In the genomic region with DNA sequence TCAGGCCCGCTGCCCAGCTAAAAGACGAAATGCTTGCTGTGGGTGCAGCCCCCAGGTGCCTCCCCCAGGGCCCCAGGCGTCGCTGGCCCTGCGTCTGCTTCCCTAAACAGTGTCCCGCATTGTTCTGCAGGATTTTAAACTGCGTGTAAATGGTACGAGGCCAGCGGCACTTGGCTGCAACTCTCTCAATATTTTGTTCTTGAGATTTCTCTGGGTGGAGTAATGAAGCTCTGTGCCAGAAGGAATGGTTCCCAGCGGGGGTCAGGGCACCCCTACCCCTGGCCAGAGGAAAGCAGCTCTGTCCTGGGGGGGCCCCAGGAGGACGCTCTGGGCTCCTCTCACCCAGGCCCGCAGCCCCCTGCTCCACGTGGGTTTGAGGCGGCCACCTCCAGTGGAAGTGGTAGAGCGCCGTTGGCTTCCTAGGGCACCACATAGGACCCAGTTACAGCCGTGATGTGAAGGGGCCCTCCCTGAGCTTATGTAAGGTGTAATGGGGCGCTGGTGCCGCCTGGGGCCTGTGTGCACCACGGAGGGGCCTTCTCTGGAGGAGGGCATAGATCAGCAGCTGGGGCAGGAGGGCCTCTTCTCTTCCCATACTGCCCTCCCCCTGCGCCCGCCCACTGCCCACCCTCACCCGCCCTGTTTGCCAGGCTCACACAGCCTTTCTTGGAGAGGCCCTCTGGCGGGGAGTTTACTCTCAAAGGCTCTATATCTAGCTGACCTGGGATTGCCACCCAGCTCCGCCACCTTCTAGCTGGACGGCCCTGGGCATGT, we compare ENCODE assay signal across 13 cellular contexts. TPM values are rescaled to one million over a fixed set of nuclear protein-coding genes. Genes with fewer than 3 reads are reported as not detected.
A peak's percentile ranks its signal among the peaks of the same experiment; 100 is the strongest.
DNase-seq lines count a peak whose midpoint lies in the region; ATAC-seq, FAIRE-seq and TF ChIP-seq lines count a peak whose summit lies in the region.
"Had no signal": no experiment of that assay in that cellular context is flagged by ENCODE, and none has a peak within 500 bp of the region (broad histone marks: within the 10 kb centered on the region; RNA-seq: fewer than 3 reads in every experiment).

No MANE protein-coding gene starts in this region.

- H3K4me3 ChIP-seq in A549: no peak overlapping the region

- no peak for FAIRE-seq in A549 (lab: Jason Lieb, UNC)

- H3K9me3 Mint-ChIP-seq in brain (peaks cover 0 to 12% (median 3%) of the 10 kb centered on the region in 5 experiments), progenitor cell of endocrine pancreas (ENCODE audit: low read depth) (peaks cover 4% of the 10 kb centered on the region), immature natural killer cell (no peaks in the 10 kb centered on the region)
- H3K9me3 Mint-ChIP-seq: stimulated activated naive CD8-positive, alpha-beta T cell treated with anti-CD3 and anti-CD28 coated beads, Interleukin-15, Interleukin-2, amounts not matched to agents 100 ng/mL and 50 ng/mL, for 24 hours had no signal

- no peak for TF ChIP-seq POLR2A in A549 (IDR thresholded peaks at IDR 0.05; ENCODE audit: low read length)

- peak; percentile 22 to 40; a peak in 4 of 6 replicates for ATAC-seq in A549

- TF ChIP-seq CTCF in A549 (IDR thresholded peaks at IDR 0.05): no peak
- TF ChIP-seq CTCF in brain (conservative IDR thresholded peaks at IDR 0.05): no peak
- TF ChIP-seq CTCF in progenitor cell of endocrine pancreas (IDR thresholded peaks at IDR 0.05; ENCODE audit: unreplicated experiment): no peak
- TF ChIP-seq CTCF in GM13977 (IDR thresholded peaks at IDR 0.05; ENCODE audit: extremely low read depth, insufficient read depth, missing control alignments): no peak

- no peak for DNase-seq in A549 (ENCODE audit: low read depth in 1 of 2, low spot score in 1 of 2)
- DNase-seq in inferior parietal cortex (ENCODE audit: extremely low spot score): peak; percentile 48
- DNase-seq in progenitor cell of endocrine pancreas (ENCODE audit: low spot score, unreplicated experiment): no peak
- DNase-seq in activated CD4-positive, alpha-beta T cell treated with anti-CD3 and anti-CD28 coated beads for 48 hours: no peak
- DNase-seq in activated gamma-delta T cell (lab: John Stamatoyannopoulos, UW): no peak
- DNase-seq in GM13977 (ENCODE audit: low spot score): no peak
- no peak for DNase-seq in immature natural killer cell
- DNase-seq: ACHN, NCI-H446 treated with DMSO at 0.1 percent for 48 hours, T-helper 1 cell had no signal

- H3K4me2 ChIP-seq in A549: peak overlapping the region; percentile 48; the same call in 2 of the 3 replicates

- peaks cover 34% of the 10 kb centered on the region for H3K36me3 Mint-ChIP-seq in brain
- H3K36me3 Mint-ChIP-seq in progenitor cell of endocrine pancreas (ENCODE audit: insufficient read depth): peaks cover 11% of the 10 kb centered on the region
- H3K36me3 Mint-ChIP-seq in immature natural killer cell: no peaks in the 10 kb centered on the region

- 0 out of 3 replicates have a peak, but pooled peaks cover 3% of the 10 kb centered on the region for H3K9me3 ChIP-seq in A549

- H3K4me1 Mint-ChIP-seq in brain: peaks cover 43% of the 10 kb centered on the region
- peaks cover 28% of the 10 kb centered on the region for H3K4me1 Mint-ChIP-seq in progenitor cell of endocrine pancreas (ENCODE audit: low read depth)
- H3K4me1 Mint-ChIP-seq in immature natural killer cell: peaks cover 28 to 46% of the 10 kb centered on the region in 2 donors

- CTCF ChIA-PET in A549 (lab: Yijun Ruan, JAX): interaction anchor here (0.7 to 4.2 kb wide), 21 partner anchors 9 to 742 kb away, joined by 3 to 23 read pairs (median 5); a partner anchor contains a TSS

- in situ Hi-C loops in GM13977 (cut with MboI; ENCODE audit: low pct_unique_long_range_greater_than_20kb, low sequenced_read_pairs, unreplicated experiment): no loop called here

- H3K27me3 Mint-ChIP-seq in brain: peaks cover 6% of the 10 kb centered on the region
- no peaks in the 10 kb centered on the region for H3K27me3 Mint-ChIP-seq in progenitor cell of endocrine pancreas
- peaks cover 0 to 3% (median 0%) of the 10 kb centered on the region in 3 donors for H3K27me3 Mint-ChIP-seq in immature natural killer cell (ENCODE audit: low read depth in 3 of 3)
- H3K27me3 Mint-ChIP-seq: stimulated activated naive CD8-positive, alpha-beta T cell treated with anti-CD3 and anti-CD28 coated beads, Interleukin-15, Interleukin-2, amounts not matched to agents 100 ng/mL and 50 ng/mL, for 24 hours had no signal

- peak overlapping the region in 4 of 5 experiments; percentile 60 to 73 (median 68) for H3K4me3 Mint-ChIP-seq in brain
- H3K4me3 Mint-ChIP-seq in progenitor cell of endocrine pancreas (ENCODE audit: low read depth): no peak overlapping the region
- H3K4me3 Mint-ChIP-seq in immature natural killer cell: no peak overlapping the region
- H3K4me3 Mint-ChIP-seq: stimulated activated naive CD8-positive, alpha-beta T cell treated with anti-CD3 and anti-CD28 coated beads, Interleukin-15, Interleukin-2, amounts not matched to agents 100 ng/mL and 50 ng/mL, for 24 hours had no signal

- TF ChIP-seq EP300 in A549 (IDR thresholded peaks at IDR 0.05): no peak

- peaks cover 21% of the 10 kb centered on the region for H3K4me1 ChIP-seq in A549

- POLR2A ChIA-PET in A549 (lab: Yijun Ruan, JAX): no interaction called here

- peak overlapping the region in 1 of 2 experiments; percentile 53; a peak in 1 of 6 replicates for H3K27ac ChIP-seq in A549

- no peak for TF ChIP-seq RAD21 in A549 (conservative IDR thresholded peaks at IDR 0.05 in 1 of 2, IDR thresholded peaks at IDR 0.05 in 1 of 2)

- H3K27ac Mint-ChIP-seq in brain: peak overlapping the region; percentile 29 to 94 (median 80)
- peak overlapping the region; percentile 87 for H3K27ac Mint-ChIP-seq in progenitor cell of endocrine pancreas
- H3K27ac Mint-ChIP-seq in immature natural killer cell: peak overlapping the region in 2 of 6 donors; percentile 3 to 66
- H3K27ac Mint-ChIP-seq: stimulated activated naive CD8-positive, alpha-beta T cell treated with anti-CD3 and anti-CD28 coated beads, Interleukin-15, Interleukin-2, amounts not matched to agents 100 ng/mL and 50 ng/mL, for 24 hours had no signal

- 84% methylated on average over 26 of the region's 26 CpGs for WGBS in A549 (ENCODE audit: missing lambda C conversion rate)

TF ChIP-seq in A549, 52 proteins besides CTCF, POLR2A, EP300 and RAD21:
- TF ChIP-seq RCOR1 (IDR thresholded peaks at IDR 0.05; ENCODE audit: low read depth, low read length): no peak
- TF ChIP-seq FOXS1 (CRISPR knock-in tag; IDR thresholded peaks at IDR 0.05): no peak
- TF ChIP-seq, protein P1, sequence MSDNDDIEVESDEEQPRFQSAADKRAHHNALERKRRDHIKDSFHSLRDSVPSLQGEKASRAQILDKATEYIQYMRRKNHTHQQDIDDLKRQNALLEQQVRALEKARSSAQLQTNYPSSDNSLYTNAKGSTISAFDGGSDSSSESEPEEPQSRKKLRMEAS (IDR thresholded peaks at IDR 0.05): no peak
- no peak for TF ChIP-seq SMC3 (IDR thresholded peaks at IDR 0.05)
- no peak for TF ChIP-seq ZNF302 (CRISPR knock-in tag; IDR thresholded peaks at IDR 0.05)
- no peak for TF ChIP-seq ZSCAN20 (CRISPR knock-in tag; IDR thresholded peaks at IDR 0.05)
- TF ChIP-seq TFCP2L1 (CRISPR knock-in tag; IDR thresholded peaks at IDR 0.05): no peak

RNA-seq across cellular contexts. Expression of a gene that starts 19.8 kb away (rescaled TPM):
- polyA plus RNA-seq in A549 (2011; rRNA removed) (37.9 and 42.9 TPM in 2 replicates), A549 (2017; fragmentation: RNase III; extraction: RNeasy Plus Mini Kit Qiagen cat#74134 plus additional on column Dnase treatment) (75.8 to 84.2 TPM (median 76.7 TPM) in 3 replicates), brain (ENCODE audit: insufficient read depth, low read depth, low replicate concordance) (90.2 TPM), immature natural killer cell (1 to 10 TPM in 2 of 3 donors, under 1 TPM in 1; 0.68 to 2.1 (median 1.5) TPM)
- 105 and 115 TPM in 2 replicates for polyA plus RNA-seq in A549 (2012; cell fraction: cytosol; rRNA removed)
- polyA plus RNA-seq in A549 (2012; cell fraction: nucleus; rRNA removed): 115 and 138 TPM in 2 replicates
- 68.7 and 73.7 TPM in 2 replicates for polyA minus RNA-seq in A549 (2011; rRNA and poly(A)+ RNA removed)
- total RNA-seq in progenitor cell of endocrine pancreas: 73.9 and 75.8 TPM in 2 replicates

RNA-seq across cellular contexts. Expression of a gene that starts 51.4 kb away (rescaled TPM):
- 0.90 and 1.1 TPM in 2 replicates for polyA plus RNA-seq in A549 (2011; rRNA removed)
- 1.1 and 1.5 TPM in 2 replicates for polyA plus RNA-seq in A549 (2012; cell fraction: cytosol; rRNA removed)
- polyA plus RNA-seq in A549 (2012; cell fraction: nucleus; rRNA removed): 1.8 and 2.4 TPM in 2 replicates
- 0.71 to 1.1 TPM (median 0.99 TPM) in 3 replicates for polyA plus RNA-seq in A549 (2017; fragmentation: RNase III; extraction: RNeasy Plus Mini Kit Qiagen cat#74134 plus additional on column Dnase treatment)
- 0.44 and 0.54 TPM in 2 replicates for polyA minus RNA-seq in A549 (2011; rRNA and poly(A)+ RNA removed)
- polyA plus RNA-seq in brain (ENCODE audit: insufficient read depth, low read depth, low replicate concordance): not detected
- 0.89 and 0.93 TPM in 2 replicates for total RNA-seq in progenitor cell of endocrine pancreas
- polyA plus RNA-seq in immature natural killer cell: not detected
- total RNA-seq: dermis microvascular lymphatic vessel endothelial cell had no signal

RNA-seq across cellular contexts. Expression of a gene that starts 58.7 kb away (rescaled TPM):
- polyA plus RNA-seq in A549 (2011; rRNA removed) (not detected in 2 replicates), A549 (2017; fragmentation: RNase III; extraction: RNeasy Plus Mini Kit Qiagen cat#74134 plus additional on column Dnase treatment) (not detected in 3 replicates), brain (ENCODE audit: insufficient read depth, low read depth, low replicate concordance) (not detected), immature natural killer cell (not detected)
- not detected in 2 replicates for polyA plus RNA-seq in A549 (2012; cell fraction: cytosol; rRNA removed)
- 0.16 TPM in 1 of 2 replicates, not detected in the other for polyA plus RNA-seq in A549 (2012; cell fraction: nucleus; rRNA removed)
- not detected in 2 replicates for polyA minus RNA-seq in A549 (2011; rRNA and poly(A)+ RNA removed)
- not detected in 2 replicates for total RNA-seq in progenitor cell of endocrine pancreas
- total RNA-seq: dermis microvascular lymphatic vessel endothelial cell had no signal

Comparison
In these comparisons a context has a peak if more than half of its experiments do, and no peak if none do; other contexts are left out.
1. H3K4me3 Mint-ChIP-seq: peak in brain (4 of 5); none in progenitor cell of endocrine pancreas (single experiment) and immature natural killer cell (0 of 5).
2. RNA of a gene that starts 19.8 kb away (polyA plus RNA-seq): 90.2 TPM in brain (single experiment) and 37.9 to 138 TPM in A549; 0.68 to 2.1 TPM in immature natural killer cell; every median in the first group is over 10 times any median in the second.